ENCODE assay signal across 10 cellular contexts in genomic region chr6:130969807-130970491, GRCh38.
DNase-seq lines count a peak whose midpoint lies in the region; ATAC-seq, FAIRE-seq and TF ChIP-seq lines count a peak whose summit lies in the region.
"Had no signal": no experiment of that assay in that cellular context is flagged by ENCODE, and none has a peak within 500 bp of the region (broad histone marks: within the 10 kb centered on the region; RNA-seq: fewer than 3 reads in every experiment).

No MANE protein-coding gene starts in this region.

- H3K27ac ChIP-seq in kidney (ENCODE audit: low read depth in 2 of 2, low read length in 2 of 2) (peak overlapping the region in 1 of 2 donors; percentile 60), skin epidermis (peak overlapping the region in 6 of 21 experiments; percentile 6 to 77 (median 52)), PC-3 (ENCODE audit: low read length) (no peak overlapping the region)

- POLR2A ChIA-PET in PC-3 (lab: Charles Lee; ENCODE audit: unreplicated experiment): no interaction called here

- TF ChIP-seq CTCF in chondrocyte (IDR thresholded peaks at IDR 0.05): no peak
- TF ChIP-seq CTCF in kidney (IDR thresholded peaks at IDR 0.05; ENCODE audit: borderline replicate concordance, extremely low read depth, insufficient read depth): no peak
- TF ChIP-seq CTCF in PC-3 (conservative IDR thresholded peaks at IDR 0.05; ENCODE audit: low read depth, low read length): no peak

- peaks cover 49% of the 10 kb centered on the region for H3K4me1 Mint-ChIP-seq in chondrocyte (ENCODE audit: low read depth)

- H3K9me3 ChIP-seq in kidney (ENCODE audit: control insufficient read depth in 1 of 2, low read length in 2 of 2) (no peaks in the 10 kb centered on the region), PC-3 (ENCODE audit: low read length) (no peaks in the 10 kb centered on the region)
- H3K9me3 ChIP-seq: SK-N-SH had no signal

- no peaks in the 10 kb centered on the region for H3K9me2 ChIP-seq in PC-3 (replicated peaks; ENCODE audit: low read length)
- H3K9me2 ChIP-seq: SK-N-SH had no signal

- no peaks in the 10 kb centered on the region for H3F3A ChIP-seq in PC-3 (ENCODE audit: low read length, unreplicated experiment)

- no peak overlapping the region for H2AFZ ChIP-seq in PC-3 (ENCODE audit: low read length)

- no peaks in the 10 kb centered on the region for H3K9me3 Mint-ChIP-seq in chondrocyte (ENCODE audit: low read depth)

- peak overlapping the region; percentile 36 to 70 for H3K4me3 ChIP-seq in kidney (ENCODE audit: low read length in 2 of 2)
- H3K4me3 ChIP-seq in skin epidermis: peak overlapping the region in 4 of 7 experiments; percentile 1 to 12 (median 9)
- H3K4me3 ChIP-seq in PC-3 (ENCODE audit: low read length): no peak overlapping the region

- no peaks in the 10 kb centered on the region for H4K20me1 ChIP-seq in PC-3 (ENCODE audit: low read length)

- no peaks in the 10 kb centered on the region for H3K4me1 ChIP-seq in kidney (ENCODE audit: control insufficient read depth in 1 of 2, insufficient read depth in 1 of 2, low read depth in 1 of 2, low read length in 2 of 2)
- H3K4me1 ChIP-seq in PC-3 (ENCODE audit: insufficient read depth, low read length): peaks cover 2% of the 10 kb centered on the region; the same call in 1 of the 2 replicates

- no peaks in the 10 kb centered on the region for H3K36me3 Mint-ChIP-seq in chondrocyte (ENCODE audit: low read depth)

- intact Hi-C loops in kidney (cut with DNase I) (no loop called here), PC-3 (cut with micrococcal nuclease) (no loop called here)

- no TSS peak for BruUV-seq in PC-3 (replicated peaks; lab: Mats Ljungman, UMichigan)

- H3K9ac ChIP-seq in kidney (ENCODE audit: low read length in 2 of 2) (no peak overlapping the region), PC-3 (ENCODE audit: low read length) (no peak overlapping the region)
- H3K9ac ChIP-seq: SK-N-SH had no signal

- peak overlapping the region; percentile 65 for H3K4me3 Mint-ChIP-seq in chondrocyte (ENCODE audit: unreplicated experiment)

- H3K36me3 ChIP-seq in kidney (ENCODE audit: control insufficient read depth in 1 of 2, insufficient read depth in 2 of 2, low read length in 2 of 2) (no peaks in the 10 kb centered on the region), PC-3 (ENCODE audit: low read depth, low read length) (no peaks in the 10 kb centered on the region)

- H3K27me3 Mint-ChIP-seq in chondrocyte (ENCODE audit: low read depth): no peaks in the 10 kb centered on the region

- DNase-seq in GM03348 (ENCODE audit: low spot score) (peak; percentile 71), chondrocyte (ENCODE audit: low spot score) (no peak), kidney (no peak), PC-3 (no peak), NCI-H748 treated with DMSO at 0.1 percent for 48 hours (lab: John Stamatoyannopoulos, UW) (no peak), SW480 (ENCODE audit: low spot score) (no peak)
- DNase-seq: SK-N-SH had no signal

- CTCF ChIA-PET in PC-3 (lab: Charles Lee): no interaction called here

- ATAC-seq in PC-3 (no peak), HG03039 (IDR thresholded peaks at IDR 0.05; ENCODE audit: unreplicated experiment) (no peak)

- H3K79me2 ChIP-seq in PC-3 (ENCODE audit: low read length): peaks cover 37% of the 10 kb centered on the region

- no peak for FAIRE-seq in kidney (lab: Jason Lieb, UNC)
- FAIRE-seq: colon had no signal

- H3K27me3 ChIP-seq in PC-3 (ENCODE audit: low read length): no peaks in the 10 kb centered on the region

- no peak overlapping the region for H3K4me2 ChIP-seq in PC-3 (ENCODE audit: low read length)
- H3K4me2 ChIP-seq: SK-N-SH had no signal

- peak overlapping the region; percentile 77 for H3K27ac Mint-ChIP-seq in chondrocyte (ENCODE audit: unreplicated experiment)
